In genomic region chr17:27502526-27503324, GRCh38 we compare ENCODE assay signal across 14 cellular contexts. TPM values are rescaled to one million over a fixed set of nuclear protein-coding genes. Genes with fewer than 3 reads are reported as not detected.
A peak's percentile ranks its signal among the peaks of the same experiment; 100 is the strongest.
DNase-seq lines count a peak whose midpoint lies in the region; TF ChIP-seq lines count a peak whose summit lies in the region.
"Had no signal": no experiment of that assay in that cellular context is flagged by ENCODE, and none has a peak within 500 bp of the region (broad histone marks: within the 10 kb centered on the region; RNA-seq: fewer than 3 reads in every experiment).

No MANE protein-coding gene starts in this region.

- in situ Hi-C loops in astrocyte of the cerebellum (cut with HindIII; ENCODE audit: low sequenced_read_pairs), result no loop called here

- H3K4me3 ChIP-seq in BJ (ENCODE audit: low read depth, low read length), result no peak overlapping the region
- no peak overlapping the region for H3K4me3 ChIP-seq in astrocyte of the cerebellum (ENCODE audit: low read depth, low read length)
- no peak overlapping the region for H3K4me3 ChIP-seq in left ventricle myocardium inferior
- H3K4me3 ChIP-seq: uterus had no signal

- peaks cover 3% of the 10 kb centered on the region for H3K9me3 Mint-ChIP-seq in progenitor cell of endocrine pancreas (ENCODE audit: low read depth)
- H3K9me3 Mint-ChIP-seq: CD8-positive, alpha-beta T cell had no signal

- H3K9me3 ChIP-seq in left ventricle myocardium inferior (replicated peaks), result peaks cover 12% of the 10 kb centered on the region
- H3K9me3 ChIP-seq: uterus had no signal

- intact Hi-C loops in left ventricle myocardium inferior (cut with micrococcal nuclease), result no loop called here

- H3K27ac ChIP-seq in left ventricle myocardium inferior (replicated peaks), result peak overlapping the region; percentile 19
- H3K27ac ChIP-seq: uterus had no signal

- peaks cover 30% of the 10 kb centered on the region for H3K4me1 ChIP-seq in left ventricle myocardium inferior
- H3K4me1 ChIP-seq: uterus had no signal

- peaks cover 15% of the 10 kb centered on the region for H3K36me3 Mint-ChIP-seq in progenitor cell of endocrine pancreas (ENCODE audit: insufficient read depth)

- H3K4me1 Mint-ChIP-seq in progenitor cell of endocrine pancreas (ENCODE audit: low read depth), result peaks cover 26% of the 10 kb centered on the region

- DNase-seq in BJ (ENCODE audit: low read depth) (peak; percentile 80), astrocyte of the cerebellum (ENCODE audit: low read depth) (peak; percentile 82), left ventricle myocardium inferior (peak; percentile 29), progenitor cell of endocrine pancreas (ENCODE audit: low spot score, unreplicated experiment) (no peak), KG1 (lab: John Stamatoyannopoulos, UW) (no peak), cerebellar nuclear complex (lab: John Stamatoyannopoulos, UW) (no peak), NCI-H524 treated with DMSO at 0.1 percent for 48 hours (lab: John Stamatoyannopoulos, UW) (no peak), HUDEP-2 (lab: John Stamatoyannopoulos, UW; ENCODE audit: unreplicated experiment in 76 of 76) (no peak)
- DNase-seq: activated T-cell treated with anti-CD3 and anti-CD28 coated beads for 4 hours; CD8-positive, alpha-beta T cell; NCI-H146; nephron progenitor cell; PC-3; uterus had no signal

- CTCF ChIA-PET in BJ (lab: Yijun Ruan, JAX), result no interaction called here

- no peak overlapping the region for H3K4me3 Mint-ChIP-seq in progenitor cell of endocrine pancreas (ENCODE audit: low read depth)
- H3K4me3 Mint-ChIP-seq: CD8-positive, alpha-beta T cell; nephron progenitor cell had no signal

- peak overlapping the region; percentile 59 for H3K27ac Mint-ChIP-seq in progenitor cell of endocrine pancreas
- H3K27ac Mint-ChIP-seq: CD8-positive, alpha-beta T cell; nephron progenitor cell had no signal

- no peaks in the 10 kb centered on the region for H3K27me3 Mint-ChIP-seq in progenitor cell of endocrine pancreas

- no peak for TF ChIP-seq CTCF in BJ (IDR thresholded peaks at IDR 0.05; ENCODE audit: insufficient read depth, low read depth, low read length)
- TF ChIP-seq CTCF in astrocyte of the cerebellum (IDR thresholded peaks at IDR 0.05; ENCODE audit: low read depth, low read length, missing control alignments), result no peak
- TF ChIP-seq CTCF in left ventricle myocardium inferior (IDR thresholded peaks at IDR 0.05; ENCODE audit: borderline replicate concordance), result no peak
- no peak for TF ChIP-seq CTCF in progenitor cell of endocrine pancreas (IDR thresholded peaks at IDR 0.05; ENCODE audit: unreplicated experiment)

- H3K36me3 ChIP-seq in BJ (ENCODE audit: control insufficient read depth, insufficient read depth, low read length), result no peaks in the 10 kb centered on the region; the same call in 1 of the 2 replicates
- no peaks in the 10 kb centered on the region for H3K36me3 ChIP-seq in left ventricle myocardium inferior
- H3K36me3 ChIP-seq: uterus had no signal

- H3K27me3 ChIP-seq in BJ (ENCODE audit: control insufficient read depth, insufficient read depth, low read length), result no peaks in the 10 kb centered on the region
- no peaks in the 10 kb centered on the region for H3K27me3 ChIP-seq in left ventricle myocardium inferior (ENCODE audit: low read depth)
- H3K27me3 ChIP-seq: uterus had no signal

- POLR2A ChIA-PET in BJ (lab: Charles Lee), result no interaction called here

RNA-seq across cellular contexts. Expression of gene KSR1, which starts 46.5 kb away (rescaled TPM):
- polyA plus RNA-seq in BJ (2011; rRNA removed), result 5.6 and 6.8 TPM in 2 replicates
- polyA minus RNA-seq in BJ (2011; rRNA and poly(A)+ RNA removed), result 8.0 and 10.4 TPM in 2 replicates
- total RNA-seq in left ventricle myocardium inferior (9.5 TPM), progenitor cell of endocrine pancreas (66.2 and 70.1 TPM in 2 replicates)

Comparison
In these comparisons a context has a peak if more than half of its experiments do, and no peak if none do; other contexts are left out.
1. DNase-seq: peak in BJ (single experiment), astrocyte of the cerebellum (single experiment) and left ventricle myocardium inferior (single experiment); none in progenitor cell of endocrine pancreas (single experiment), KG1 (single experiment), cerebellar nuclear complex (0 of 2), NCI-H524 treated with DMSO at 0.1 percent for 48 hours (single experiment) and HUDEP-2 (0 of 76).